Comparison of ENCODE assay signal across 8 cellular contexts in the genomic region with DNA sequence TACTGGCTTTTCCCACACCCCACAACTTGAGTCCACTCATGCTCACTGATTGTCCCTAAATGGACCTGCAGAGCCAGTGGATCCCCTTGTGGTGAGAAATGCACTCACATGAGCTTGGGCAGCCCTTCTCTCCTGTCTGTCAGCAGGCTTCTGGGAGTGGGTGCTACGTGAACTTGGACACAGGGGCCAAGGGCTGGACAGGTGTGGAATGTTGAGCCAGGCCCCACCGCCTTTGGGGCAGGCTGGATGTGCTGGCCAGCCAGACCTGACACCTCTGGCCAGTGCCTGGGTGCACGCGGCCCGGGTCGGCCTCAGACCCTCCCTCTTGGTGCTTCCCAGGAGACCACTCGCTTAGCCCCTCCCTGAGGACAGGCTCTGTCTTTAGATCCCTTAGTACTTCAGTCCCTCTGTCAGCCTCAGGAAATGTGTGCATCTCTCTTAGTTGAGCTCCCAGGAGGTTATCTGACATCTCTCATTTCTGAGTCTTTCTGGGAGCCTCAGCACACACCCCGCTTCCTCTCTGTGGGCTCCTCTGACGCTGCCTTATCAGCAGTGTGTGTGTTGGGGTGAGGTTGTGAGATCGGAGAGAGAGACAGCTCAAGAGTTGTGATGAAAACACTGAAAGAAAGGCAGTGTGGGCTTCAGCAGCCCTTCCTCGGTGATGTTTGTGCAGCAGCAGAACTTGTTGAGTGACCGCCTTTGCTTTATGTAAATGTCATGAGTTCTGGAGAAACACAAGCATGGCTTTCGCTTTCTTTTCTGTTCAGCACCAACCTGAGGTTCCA.
A peak's percentile ranks its signal among the peaks of the same experiment; 100 is the strongest.
DNase-seq lines count a peak whose midpoint lies in the region; ATAC-seq, FAIRE-seq and TF ChIP-seq lines count a peak whose summit lies in the region.

No MANE protein-coding gene starts in this region.

- CTCF ChIA-PET in T-cell (lab: Charles Lee) = interaction anchor here in 1 of 2 donors (0.6 to 3.7 kb wide), 11 partner anchors 14 to 258 kb away, joined by 3 to 33 read pairs (median 4); no protein-coding TSS in a partner anchor

- no peak for TF ChIP-seq POLR2A in gastrocnemius medialis (IDR thresholded peaks at IDR 0.05)
- TF ChIP-seq POLR2A in lower leg skin (IDR thresholded peaks at IDR 0.05) = no peak

- H3K4me3 Mint-ChIP-seq in T-cell = peak overlapping the region; percentile 83 to 90 (median 84)
- H3K4me3 Mint-ChIP-seq in astrocyte (ENCODE audit: unreplicated experiment) = peak overlapping the region; percentile 42

- H3K27ac Mint-ChIP-seq in T-cell (peak overlapping the region; percentile 100), astrocyte (ENCODE audit: unreplicated experiment) (peak overlapping the region; percentile 78)

- H3K9ac ChIP-seq in astrocyte (ENCODE audit: low read length) = no peak overlapping the region

- DNase-seq in T-cell = peak; percentile 52 to 90 (median 76)
- no peak for DNase-seq in astrocyte (ENCODE audit: low read depth)
- DNase-seq in gastrocnemius medialis = no peak
- no peak for DNase-seq in lower leg skin (ENCODE audit: low spot score in 2 of 2)
- DNase-seq in NCI-H2107 (lab: John Stamatoyannopoulos, UW) = no peak

- no peaks in the 10 kb centered on the region for H3K9me3 Mint-ChIP-seq in T-cell
- H3K9me3 Mint-ChIP-seq in astrocyte (ENCODE audit: unreplicated experiment) = peaks cover 3% of the 10 kb centered on the region

- FAIRE-seq in astrocyte (lab: Jason Lieb, UNC) = no peak

- H3K27me3 ChIP-seq in astrocyte (ENCODE audit: insufficient read depth, low read length) = peaks cover 4% of the 10 kb centered on the region
- no peaks in the 10 kb centered on the region for H3K27me3 ChIP-seq in muscle layer of duodenum (ENCODE audit: low read depth, low read length)
- no peaks in the 10 kb centered on the region for H3K27me3 ChIP-seq in gastrocnemius medialis

- H3K36me3 ChIP-seq in astrocyte (ENCODE audit: insufficient read depth, low read length) (no peaks in the 10 kb centered on the region), muscle layer of duodenum (ENCODE audit: control insufficient read depth in 1 of 2, insufficient read depth in 2 of 2, low read length in 2 of 2) (no peaks in the 10 kb centered on the region), gastrocnemius medialis (no peaks in the 10 kb centered on the region)

- H3K4me1 ChIP-seq in astrocyte (ENCODE audit: insufficient read depth, low read length) = peaks cover 6% of the 10 kb centered on the region
- peaks cover 0 to 5% of the 10 kb centered on the region in 2 donors for H3K4me1 ChIP-seq in muscle layer of duodenum (ENCODE audit: control insufficient read depth in 1 of 2, insufficient read depth in 2 of 2, low read length in 2 of 2)
- peaks cover 13 to 18% of the 10 kb centered on the region in 2 donors for H3K4me1 ChIP-seq in gastrocnemius medialis

- intact Hi-C loops in gastrocnemius medialis (cut with DNase I; ENCODE audit: low total_unique reads) = no loop called here
- intact Hi-C loops in lower leg skin (cut with DNase I; ENCODE audit: low total_unique reads) = no loop called here

- H3K36me3 Mint-ChIP-seq in T-cell (no peaks in the 10 kb centered on the region), astrocyte (ENCODE audit: low read depth, unreplicated experiment) (no peaks in the 10 kb centered on the region)

- POLR2A ChIA-PET in T-cell (lab: Charles Lee) = interaction anchor here (0.7 to 3.2 kb wide), 4 partner anchors 14 to 21 kb away, joined by 3 to 18 read pairs (median 6); no protein-coding TSS in a partner anchor

- H4K20me1 ChIP-seq in astrocyte (ENCODE audit: insufficient read depth, low read length) = no peaks in the 10 kb centered on the region

- H3K27ac ChIP-seq in astrocyte (ENCODE audit: low read depth, low read length) = no peak overlapping the region
- peak overlapping the region; percentile 31 for H3K27ac ChIP-seq in muscle layer of duodenum (ENCODE audit: low read length)
- no peak overlapping the region for H3K27ac ChIP-seq in gastrocnemius medialis

- H2AFZ ChIP-seq in astrocyte (ENCODE audit: low read depth, low read length) = no peak overlapping the region

- in situ Hi-C loops in gastrocnemius medialis (cut with MboI; ENCODE audit: low sequenced_read_pairs in 4 of 4) = no loop called here

- ATAC-seq in GM18873 (IDR thresholded peaks at IDR 0.05; ENCODE audit: low FRiP score, unreplicated experiment) = peak; percentile 50
- peak; percentile 73 for ATAC-seq in HG02798 (IDR thresholded peaks at IDR 0.05; ENCODE audit: poor library complexity, unreplicated experiment)
- ATAC-seq in T-cell (replicated peaks in 1 of 4) = peak; percentile 90 to 93 (median 91)
- no peak for ATAC-seq in gastrocnemius medialis

- H3K79me2 ChIP-seq in astrocyte (ENCODE audit: insufficient read depth, low read length) = no peaks in the 10 kb centered on the region

- TF ChIP-seq CTCF in astrocyte (IDR thresholded peaks at IDR 0.05; ENCODE audit: insufficient read depth, low read depth, low read length) = no peak
- no peak for TF ChIP-seq CTCF in gastrocnemius medialis (IDR thresholded peaks at IDR 0.05 in 4 of 5, conservative IDR thresholded peaks at IDR 0.05 in 1 of 5)
- no peak for TF ChIP-seq CTCF in lower leg skin (IDR thresholded peaks at IDR 0.05)

- H3K4me1 Mint-ChIP-seq in T-cell (peaks cover 71 to 74% (median 73%) of the 10 kb centered on the region in 3 donors), astrocyte (ENCODE audit: low read depth, unreplicated experiment) (peaks cover 10% of the 10 kb centered on the region)

- H3K4me2 ChIP-seq in astrocyte (ENCODE audit: low read length) = no peak overlapping the region

- no peaks in the 10 kb centered on the region for H3K9me3 ChIP-seq in astrocyte (ENCODE audit: insufficient read depth, low read depth, low read length)
- no peaks in the 10 kb centered on the region for H3K9me3 ChIP-seq in muscle layer of duodenum (ENCODE audit: control insufficient read depth in 1 of 2, low read length in 2 of 2)
- no peaks in the 10 kb centered on the region for H3K9me3 ChIP-seq in gastrocnemius medialis

- H3K4me3 ChIP-seq in astrocyte (ENCODE audit: insufficient read depth, low read depth, low read length) (no peak overlapping the region), muscle layer of duodenum (ENCODE audit: low read depth in 1 of 2, low read length in 2 of 2) (peak overlapping the region in 1 of 2 donors; percentile 30), gastrocnemius medialis (no peak overlapping the region), lower leg skin (ENCODE audit: low read depth, poor library complexity, severe bottlenecking) (no peak overlapping the region)

- 61 to 62% methylated on average over 8 to 13 of the region's 13 CpGs for WGBS in lower leg skin, 2 donors

- H3K27me3 Mint-ChIP-seq in T-cell (no peaks in the 10 kb centered on the region), astrocyte (ENCODE audit: low read depth, unreplicated experiment) (peaks cover 53% of the 10 kb centered on the region)

Comparison
In these comparisons a context has a peak if more than half of its experiments do, and no peak if none do; other contexts are left out.
1. ATAC-seq: peak in GM18873 (single experiment), HG02798 (single experiment) and T-cell (4 of 4); none in gastrocnemius medialis (0 of 2).
2. DNase-seq: peak in T-cell (34 of 34); none in astrocyte (single experiment), gastrocnemius medialis (0 of 2), lower leg skin (0 of 2) and NCI-H2107 (single experiment).